8 cellular contexts compared by ENCODE assay signal in genomic region chr5:139696894-139697658, GRCh38.
A peak's percentile ranks its signal among the peaks of the same experiment; 100 is the strongest.
DNase-seq lines count a peak whose midpoint lies in the region; ATAC-seq and TF ChIP-seq lines count a peak whose summit lies in the region.

No MANE protein-coding gene starts in this region.

- H3K4me1 ChIP-seq in RWPE2 (ENCODE audit: insufficient read depth, poor library complexity, severe bottlenecking), result no peaks in the 10 kb centered on the region

- H3K27me3 ChIP-seq in RWPE2 (ENCODE audit: insufficient read depth, poor library complexity, severe bottlenecking), result no peaks in the 10 kb centered on the region

- no peaks in the 10 kb centered on the region for H3K36me3 ChIP-seq in RWPE2 (ENCODE audit: low read depth)

- H3K4me3 ChIP-seq in RWPE2 (ENCODE audit: severe bottlenecking), result peak overlapping the region; percentile 3

- H3K27ac Mint-ChIP-seq in T-helper 2 cell treated with Interferon-gamma antibody and Interleukin-4, amounts not matched to agents 5 μg/mL and 100 μg/mL, for 36 hours, result no peak overlapping the region
- peak overlapping the region; percentile 72 for H3K27ac Mint-ChIP-seq in central memory CD8-positive, alpha-beta T cell (ENCODE audit: low read depth)

- H3K27ac ChIP-seq in RWPE2 (ENCODE audit: poor library complexity, severe bottlenecking), result no peak overlapping the region

- no peaks in the 10 kb centered on the region for H3K36me3 Mint-ChIP-seq in T-helper 2 cell treated with Interferon-gamma antibody and Interleukin-4, amounts not matched to agents 5 μg/mL and 100 μg/mL, for 36 hours (ENCODE audit: low read depth)
- H3K36me3 Mint-ChIP-seq in central memory CD8-positive, alpha-beta T cell (ENCODE audit: insufficient read depth), result peaks cover 1% of the 10 kb centered on the region

- no peak for DNase-seq in T-helper 2 cell treated with Interferon-gamma antibody and Interleukin-4, amounts not matched to agents 5 μg/mL and 100 μg/mL, for 36 hours (ENCODE audit: low spot score)
- no peak for DNase-seq in T-helper 2 cell
- DNase-seq in RWPE2 (ENCODE audit: low spot score), result no peak
- no peak for DNase-seq in central memory CD8-positive, alpha-beta T cell (ENCODE audit: low spot score in 2 of 2)
- DNase-seq in kidney glomerular epithelial cell (lab: John Stamatoyannopoulos, UW), result peak; percentile 93
- peak; percentile 25 for DNase-seq in stimulated activated CD8-positive, alpha-beta memory T cell treated with anti-CD3 and anti-CD28 coated beads, Interleukin-4, amount 100 ng/mL, for 24 hours (ENCODE audit: low read depth)
- DNase-seq in central memory CD4-positive, alpha-beta T cell, result no peak

- H3K9me3 Mint-ChIP-seq in T-helper 2 cell treated with Interferon-gamma antibody and Interleukin-4, amounts not matched to agents 5 μg/mL and 100 μg/mL, for 36 hours, result no peaks in the 10 kb centered on the region
- no peaks in the 10 kb centered on the region for H3K9me3 Mint-ChIP-seq in central memory CD8-positive, alpha-beta T cell

- no peak for TF ChIP-seq CTCF in RWPE2 (IDR thresholded peaks at IDR 0.05; ENCODE audit: poor library complexity, severe bottlenecking)

- H3K9me3 ChIP-seq in RWPE2 (ENCODE audit: severe bottlenecking), result no peaks in the 10 kb centered on the region

- peak; percentile 48 for ATAC-seq in RWPE2 (ENCODE audit: low read depth)
- no peak for ATAC-seq in central memory CD8-positive, alpha-beta T cell (replicated peaks; ENCODE audit: extremely low read depth, poor library complexity, severe bottlenecking)
- ATAC-seq in GM21526 (IDR thresholded peaks at IDR 0.05; ENCODE audit: low FRiP score, unreplicated experiment), result no peak

- peak overlapping the region; percentile 66 for H3K4me3 Mint-ChIP-seq in T-helper 2 cell treated with Interferon-gamma antibody and Interleukin-4, amounts not matched to agents 5 μg/mL and 100 μg/mL, for 36 hours
- H3K4me3 Mint-ChIP-seq in central memory CD8-positive, alpha-beta T cell, result peak overlapping the region; percentile 77

- peaks cover 7% of the 10 kb centered on the region for H3K4me1 Mint-ChIP-seq in T-helper 2 cell treated with Interferon-gamma antibody and Interleukin-4, amounts not matched to agents 5 μg/mL and 100 μg/mL, for 36 hours (ENCODE audit: low read depth)
- H3K4me1 Mint-ChIP-seq in central memory CD8-positive, alpha-beta T cell, result peaks cover 36% of the 10 kb centered on the region

- H3K27me3 Mint-ChIP-seq in T-helper 2 cell treated with Interferon-gamma antibody and Interleukin-4, amounts not matched to agents 5 μg/mL and 100 μg/mL, for 36 hours (ENCODE audit: low read depth), result peaks cover 42% of the 10 kb centered on the region
- H3K27me3 Mint-ChIP-seq in central memory CD8-positive, alpha-beta T cell, result peaks cover 13% of the 10 kb centered on the region

Comparison
In these comparisons a context has a peak if more than half of its experiments do, and no peak if none do; other contexts are left out.
1. DNase-seq: peak in kidney glomerular epithelial cell (single experiment) and stimulated activated CD8-positive, alpha-beta memory T cell treated with anti-CD3 and anti-CD28 coated beads, Interleukin-4, amount 100 ng/mL, for 24 hours (single experiment); none in T-helper 2 cell treated with Interferon-gamma antibody and Interleukin-4, amounts not matched to agents 5 μg/mL and 100 μg/mL, for 36 hours (single experiment), T-helper 2 cell (0 of 5), RWPE2 (single experiment), central memory CD8-positive, alpha-beta T cell (0 of 2) and central memory CD4-positive, alpha-beta T cell (single experiment).